ENCODE assay signal across 23 cellular contexts in genomic region chr12:50557421-50557820, GRCh38. TPM values are rescaled to one million over a fixed set of nuclear protein-coding genes. Genes with fewer than 3 reads are reported as not detected.
A peak's percentile ranks its signal among the peaks of the same experiment; 100 is the strongest.
DNase-seq lines count a peak whose midpoint lies in the region; ATAC-seq and TF ChIP-seq lines count a peak whose summit lies in the region.
"Had no signal": no experiment of that assay in that cellular context is flagged by ENCODE, and none has a peak within 500 bp of the region (broad histone marks: within the 10 kb centered on the region; RNA-seq: fewer than 3 reads in every experiment).

No MANE protein-coding gene starts in this region.

- H3K4me1 ChIP-seq in CD4-positive, CD25-positive, alpha-beta regulatory T cell (ENCODE audit: control insufficient read depth, insufficient read depth, low read length, poor library complexity, severe bottlenecking): peaks cover 4% of the 10 kb centered on the region
- H3K4me1 ChIP-seq in SJSA1 (replicated peaks): peaks cover 26% of the 10 kb centered on the region
- H3K4me1 ChIP-seq in mucosa of descending colon (ENCODE audit: low read depth): no peaks in the 10 kb centered on the region
- H3K4me1 ChIP-seq: ascending aorta, upper lobe of right lung had no signal

- H3K4me1 Mint-ChIP-seq in CD4-positive, CD25-positive, alpha-beta regulatory T cell: peaks cover 41 to 72% (median 52%) of the 10 kb centered on the region in 4 donors

- H3K4me3 ChIP-seq in CD4-positive, CD25-positive, alpha-beta regulatory T cell (ENCODE audit: low read depth, low read length): no peak overlapping the region
- H3K4me3 ChIP-seq in SJSA1 (no peak overlapping the region), mucosa of descending colon (no peak overlapping the region)
- H3K4me3 ChIP-seq: ascending aorta, heart right ventricle, K562, lung, upper lobe of right lung had no signal

- peaks cover 0 to 2% (median 0%) of the 10 kb centered on the region in 7 donors for H3K9me3 Mint-ChIP-seq in CD4-positive, CD25-positive, alpha-beta regulatory T cell

- no peaks in the 10 kb centered on the region for H3K27me3 ChIP-seq in CD4-positive, CD25-positive, alpha-beta regulatory T cell (ENCODE audit: control insufficient read depth, insufficient read depth, low read length)
- no peaks in the 10 kb centered on the region for H3K27me3 ChIP-seq in SJSA1 (replicated peaks)
- H3K27me3 ChIP-seq: ascending aorta, heart right ventricle, upper lobe of right lung had no signal

- no peak overlapping the region for H3K27ac ChIP-seq in CD4-positive, CD25-positive, alpha-beta regulatory T cell (ENCODE audit: insufficient read depth, low read length, poor library complexity, severe bottlenecking)
- H3K27ac ChIP-seq in SJSA1: peak overlapping the region; percentile 64
- H3K27ac ChIP-seq: ascending aorta, heart right ventricle, upper lobe of right lung had no signal

- no peak overlapping the region for H3K4me3 Mint-ChIP-seq in CD4-positive, CD25-positive, alpha-beta regulatory T cell

- peaks cover 14% of the 10 kb centered on the region for H3K36me3 Mint-ChIP-seq in CD4-positive, CD25-positive, alpha-beta regulatory T cell

- DNase-seq in CD4-positive, CD25-positive, alpha-beta regulatory T cell: no peak
- DNase-seq in GM03348 (ENCODE audit: low spot score) (peak; percentile 19), SJSA1 (ENCODE audit: low read depth in 1 of 2, low spot score in 2 of 2) (no peak), iris pigment epithelial cell (ENCODE audit: low read depth) (peak; percentile 65), mucosa of descending colon (no peak), putamen (ENCODE audit: low spot score) (no peak), DMS79 treated with DMSO at 0.1 percent for 48 hours (lab: John Stamatoyannopoulos, UW) (no peak)
- DNase-seq: activated naive CD4-positive, alpha-beta T cell; cortex of kidney; heart right ventricle; NCI-H1105; NCI-H187 treated with DMSO at 0.1 percent for 48 hours; NCI-H524 treated with DMSO at 0.1 percent for 48 hours; NK-92 treated with Interleukin-12 subunit alpha and Interleukin-12 subunit beta, amount 100 ng/mL, for 24 hours; posterior cingulate gyrus; SIG-M5; stimulated activated CD4-positive, alpha-beta T cell treated with anti-CD3 and anti-CD28 coated beads, Interleukin-12 subunit alpha, Interleukin-12 subunit beta, amount 100 ng/mL, for 4 hours; stimulated activated CD4-positive, alpha-beta T cell treated with anti-CD3 and anti-CD28 coated beads, Interleukin-4, amount 100 ng/mL, for 1 hour; upper lobe of right lung had no signal

- H3K27ac Mint-ChIP-seq in CD4-positive, CD25-positive, alpha-beta regulatory T cell: peak overlapping the region; percentile 3 to 88 (median 36)

- no peak for ATAC-seq in CD4-positive, CD25-positive, alpha-beta regulatory T cell (ENCODE audit: low read depth in 2 of 2)
- no peak for ATAC-seq in mucosa of descending colon
- ATAC-seq: heart right ventricle, K562, sciatic nerve, upper lobe of right lung had no signal

- no peaks in the 10 kb centered on the region for H3K27me3 Mint-ChIP-seq in CD4-positive, CD25-positive, alpha-beta regulatory T cell

- intact Hi-C loops in mucosa of descending colon (cut with DNase I, micrococcal nuclease): no loop called here

- TF ChIP-seq CTCF in mucosa of descending colon (IDR thresholded peaks at IDR 0.05): no peak

- no peaks in the 10 kb centered on the region for H3K9me3 ChIP-seq in CD4-positive, CD25-positive, alpha-beta regulatory T cell (ENCODE audit: control insufficient read depth in 2 of 2, low read length in 2 of 2)
- H3K9me3 ChIP-seq in SJSA1 (replicated peaks): no peaks in the 10 kb centered on the region
- no peaks in the 10 kb centered on the region for H3K9me3 ChIP-seq in mucosa of descending colon
- H3K9me3 ChIP-seq: ascending aorta, heart right ventricle, upper lobe of right lung had no signal

- peaks cover 2% of the 10 kb centered on the region for H3K36me3 ChIP-seq in CD4-positive, CD25-positive, alpha-beta regulatory T cell (ENCODE audit: control insufficient read depth, insufficient read depth, low read length)
- H3K36me3 ChIP-seq in SJSA1 (peaks cover 6% of the 10 kb centered on the region; the same call in 1 of the 2 replicates), mucosa of descending colon (ENCODE audit: low read depth) (no peaks in the 10 kb centered on the region)
- H3K36me3 ChIP-seq: ascending aorta, upper lobe of right lung had no signal

RNA-seq across cellular contexts. Expression of gene DIP2B, which starts 52.6 kb away (rescaled TPM):
- total RNA-seq in CD4-positive, CD25-positive, alpha-beta regulatory T cell: 47.5 TPM
- polyA plus RNA-seq in CD4-positive, CD25-positive, alpha-beta regulatory T cell: 10 to 100 TPM; 12.2 to 19.0 (median 14.8) TPM
- total RNA-seq in SJSA1 (2014; rRNA removed; shearing (Covaris generic)): 23.3 and 32.1 TPM in 2 replicates
- total RNA-seq in mucosa of descending colon: 10 to 100 TPM; 28.3 to 39.8 (median 34.7) TPM

Comparison
In these comparisons a context has a peak if more than half of its experiments do, and no peak if none do; other contexts are left out.
1. DNase-seq: peak in GM03348 (single experiment) and iris pigment epithelial cell (single experiment); none in CD4-positive, CD25-positive, alpha-beta regulatory T cell (0 of 3), SJSA1 (0 of 2), mucosa of descending colon (0 of 3), putamen (single experiment) and DMS79 treated with DMSO at 0.1 percent for 48 hours (single experiment).